Comparison of ENCODE assay signal across 8 cellular contexts in the genomic region with DNA sequence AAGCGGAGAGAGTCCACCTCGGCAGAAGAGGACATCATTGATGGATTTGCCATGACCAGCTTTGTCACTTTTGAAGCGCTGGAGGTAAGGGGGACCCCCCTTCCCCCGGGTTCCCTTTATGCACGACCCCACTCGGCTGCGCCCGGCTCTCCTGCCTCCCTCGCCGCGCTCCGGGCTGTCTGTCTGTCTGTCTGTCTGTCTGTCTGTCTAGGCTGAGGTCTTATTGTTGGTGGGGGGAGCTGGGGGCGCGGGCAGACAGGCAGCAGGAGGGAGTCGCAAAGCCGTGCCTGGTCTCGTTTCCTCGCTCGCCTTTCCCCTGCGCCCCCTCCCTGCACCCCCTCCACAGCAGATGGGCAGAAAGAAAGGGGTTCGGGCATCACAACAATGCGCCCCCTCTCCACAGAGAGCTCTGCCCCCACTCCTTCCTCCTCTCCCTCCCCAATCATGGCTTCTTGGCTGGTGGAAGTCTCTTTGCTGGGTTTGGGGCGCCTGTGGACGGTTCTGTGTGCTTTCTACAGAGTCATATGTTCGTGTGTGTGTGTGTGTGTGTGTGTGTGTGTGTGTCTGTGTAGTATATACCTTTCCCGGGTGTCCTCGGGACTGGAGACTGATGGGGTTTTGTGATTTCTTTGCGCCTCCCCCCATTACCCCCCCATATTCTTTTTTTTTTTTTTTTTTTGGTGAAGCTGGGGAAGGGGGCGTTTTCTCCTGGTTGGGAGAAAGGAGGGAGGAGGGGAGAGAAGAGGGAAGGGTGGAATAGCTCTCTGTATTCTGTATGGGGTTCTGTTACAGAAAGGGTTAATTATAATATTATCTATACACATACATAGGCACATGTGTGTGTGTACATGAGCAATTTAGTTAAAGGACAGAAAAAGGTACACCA. TPM values are rescaled to one million over a fixed set of nuclear protein-coding genes. Genes with fewer than 3 reads are reported as not detected.
DNase-seq lines count a peak whose midpoint lies in the region; FAIRE-seq and TF ChIP-seq lines count a peak whose summit lies in the region.

No MANE protein-coding gene starts in this region.

- 1 to 2% methylated on average over 18 to 29 of the region's 29 CpGs for WGBS in testis, 2 donors

- H3K27me3 ChIP-seq in keratinocyte (ENCODE audit: control insufficient read depth, extremely low read depth, insufficient read depth, low read length) (peaks cover 47% of the 10 kb centered on the region), testis (no peaks in the 10 kb centered on the region)

- peaks cover 14% of the 10 kb centered on the region for H3K4me1 Mint-ChIP-seq in activated CD4-positive, alpha-beta T cell treated with anti-CD3 and anti-CD28 coated beads, Interleukin-2, amount 10 ng/mL, durations not matched to agents 7 days and 5 days

- dilution Hi-C loops in keratinocyte (cut with MboI; ENCODE audit: extremely low pct_ligation_motif_present, low sequenced_read_pairs) = no loop called here

- H3K27me3 Mint-ChIP-seq in activated CD4-positive, alpha-beta T cell treated with anti-CD3 and anti-CD28 coated beads, Interleukin-2, amount 10 ng/mL, durations not matched to agents 7 days and 5 days = peaks cover 34% of the 10 kb centered on the region

- FAIRE-seq in keratinocyte (lab: Jason Lieb, UNC) = no peak

- no peak overlapping the region for H2AFZ ChIP-seq in keratinocyte (ENCODE audit: control insufficient read depth, low read length)

- H3K79me2 ChIP-seq in keratinocyte (ENCODE audit: control insufficient read depth, insufficient read depth, low read length) = no peaks in the 10 kb centered on the region

- H3K9me3 Mint-ChIP-seq in activated CD4-positive, alpha-beta T cell treated with anti-CD3 and anti-CD28 coated beads, Interleukin-2, amount 10 ng/mL, durations not matched to agents 7 days and 5 days = no peaks in the 10 kb centered on the region

- intact Hi-C loops in testis (cut with DNase I; ENCODE audit: low total_unique reads) = no loop called here

- H3K4me3 Mint-ChIP-seq in activated CD4-positive, alpha-beta T cell treated with anti-CD3 and anti-CD28 coated beads, Interleukin-2, amount 10 ng/mL, durations not matched to agents 7 days and 5 days = peak overlapping the region; percentile 51

- no peaks in the 10 kb centered on the region for H4K20me1 ChIP-seq in keratinocyte (ENCODE audit: control insufficient read depth, extremely low read depth, insufficient read depth, low read length)

- CTCF ChIA-PET in activated CD4-positive, alpha-beta T cell treated with anti-CD3 and anti-CD28 coated beads, Interleukin-2, amount 10 ng/mL, durations not matched to agents 7 days and 5 days (lab: Charles Lee) = no interaction called here

- no peak for TF ChIP-seq POLR2A in testis (IDR thresholded peaks at IDR 0.05)

- no peak overlapping the region for H3K27ac Mint-ChIP-seq in activated CD4-positive, alpha-beta T cell treated with anti-CD3 and anti-CD28 coated beads, Interleukin-2, amount 10 ng/mL, durations not matched to agents 7 days and 5 days

- peak overlapping the region; percentile 91 for H3K4me2 ChIP-seq in keratinocyte (ENCODE audit: control insufficient read depth, extremely low read depth, insufficient read depth, low read depth, low read length)

- peak overlapping the region; percentile 62 for H3K4me3 ChIP-seq in WI38 (ENCODE audit: low read depth, low read length)
- peak overlapping the region; percentile 53 to 79 (median 59) for H3K4me3 ChIP-seq in keratinocyte (ENCODE audit: control insufficient read depth in 2 of 3, extremely low read depth in 1 of 3, insufficient read depth in 2 of 3, low read depth in 1 of 3, low read length in 3 of 3)
- H3K4me3 ChIP-seq in testis = peak overlapping the region; percentile 82 to 90

- TF ChIP-seq CTCF in WI38 (IDR thresholded peaks at IDR 0.05; ENCODE audit: low read depth, low read length) = no peak
- no peak for TF ChIP-seq CTCF in keratinocyte (optimal IDR thresholded peaks at IDR 0.05 in 1 of 3, IDR thresholded peaks at IDR 0.05 in 1 of 3, conservative IDR thresholded peaks at IDR 0.05 in 1 of 3; ENCODE audit: extremely low read depth in 1 of 3, insufficient read depth in 2 of 3, low read length in 3 of 3)
- no peak for TF ChIP-seq CTCF in testis (IDR thresholded peaks at IDR 0.05)

- no peaks in the 10 kb centered on the region for H3K9me3 ChIP-seq in keratinocyte (ENCODE audit: control insufficient read depth, low read depth, low read length)
- no peaks in the 10 kb centered on the region for H3K9me3 ChIP-seq in testis

- H3K27ac ChIP-seq in keratinocyte (ENCODE audit: control insufficient read depth, insufficient read depth, low read length) (no peak overlapping the region), testis (peak overlapping the region in 1 of 2 donors; percentile 95)

- no peak for DNase-seq in activated CD4-positive, alpha-beta T cell treated with anti-CD3 and anti-CD28 coated beads, Interleukin-2, amount 10 ng/mL, durations not matched to agents 7 days and 5 days
- no peak for DNase-seq in activated CD4-positive, alpha-beta T cell treated with anti-CD3 and anti-CD28 coated beads for 4 hours
- DNase-seq in keratinocyte (ENCODE audit: low read depth, low spot score) (no peak), testis (no peak), epidermal melanocyte (ENCODE audit: insufficient read length, low spot score) (no peak), UCSD-AML1 (lab: John Stamatoyannopoulos, UW; ENCODE audit: unreplicated experiment) (no peak), hippocampal formation (lab: John Stamatoyannopoulos, UW) (no peak)

- H3K36me3 Mint-ChIP-seq in activated CD4-positive, alpha-beta T cell treated with anti-CD3 and anti-CD28 coated beads, Interleukin-2, amount 10 ng/mL, durations not matched to agents 7 days and 5 days (ENCODE audit: low read depth) = no peaks in the 10 kb centered on the region

- H3K36me3 ChIP-seq in keratinocyte (ENCODE audit: control insufficient read depth in 2 of 2, extremely low read depth in 1 of 2, insufficient read depth in 2 of 2, low read length in 2 of 2) = no peaks in the 10 kb centered on the region
- H3K36me3 ChIP-seq in testis (ENCODE audit: low read depth, missing control alignments) = no peaks in the 10 kb centered on the region

- H3K9ac ChIP-seq in keratinocyte (ENCODE audit: control insufficient read depth, extremely low read depth, insufficient read depth, low read length) = no peak overlapping the region

- H3K9me1 ChIP-seq in keratinocyte (ENCODE audit: control insufficient read depth, extremely low read depth, insufficient read depth, low read length) = no peaks in the 10 kb centered on the region

- POLR2A ChIA-PET in activated CD4-positive, alpha-beta T cell treated with anti-CD3 and anti-CD28 coated beads, Interleukin-2, amount 10 ng/mL, durations not matched to agents 7 days and 5 days (lab: Charles Lee) = no interaction called here

- H3K4me1 ChIP-seq in keratinocyte (ENCODE audit: control insufficient read depth, extremely low read depth, insufficient read depth, low read length) (peaks cover 8% of the 10 kb centered on the region), testis (peaks cover 11% of the 10 kb centered on the region)

RNA-seq across cellular contexts. Expression of gene AUTS2, which starts 1.8 kb away (rescaled TPM):
- 10 to 100 TPM; 13.9 to 18.9 TPM for total RNA-seq in activated CD4-positive, alpha-beta T cell treated with anti-CD3 and anti-CD28 coated beads, Interleukin-2, amount 10 ng/mL, durations not matched to agents 7 days and 5 days
- polyA plus RNA-seq in keratinocyte (3.7 to 4.7 TPM (median 3.8 TPM) in 3 replicates), testis (ENCODE audit: insufficient read depth, low read depth, low replicate concordance) (21.3 TPM)
- 7.7 TPM for polyA plus RNA-seq in keratinocyte (2011; ENCODE audit: low read depth)
- polyA plus RNA-seq in keratinocyte (2011; cell fraction: cytosol; rRNA removed) = 2.5 and 3.8 TPM in 2 replicates
- 30.0 and 35.0 TPM in 2 replicates for polyA plus RNA-seq in keratinocyte (2011; cell fraction: nucleus; rRNA removed)
- polyA plus RNA-seq in keratinocyte (2012; ENCODE audit: low replicate concordance) = 13.5 and 20.1 TPM in 2 replicates
- polyA minus RNA-seq in keratinocyte = 14.3 to 44.6 TPM (median 25.2 TPM) in 3 replicates
- 8.1 TPM for polyA minus RNA-seq in keratinocyte (2011; cell fraction: cytosol; rRNA and poly(A)+ RNA removed)
- polyA minus RNA-seq in keratinocyte (2011; cell fraction: nucleus; rRNA and poly(A)+ RNA removed) = 35.2 and 44.5 TPM in 2 replicates
- 10 to 100 TPM; 56.1 to 75.5 TPM for total RNA-seq in testis
